Comparison of ENCODE assay signal across 8 cellular contexts in genomic region chr3:49378249-49378899, GRCh38. TPM values are rescaled to one million over a fixed set of nuclear protein-coding genes. Genes with fewer than 3 reads are reported as not detected.
DNase-seq lines count a peak whose midpoint lies in the region; ATAC-seq lines count a peak whose summit lies in the region.

No MANE protein-coding gene starts in this region.

- in situ Hi-C loops in G401 (cut with HindIII; ENCODE audit: low sequenced_read_pairs) = no loop called here

- DNase-seq in G401 (ENCODE audit: low spot score) (peak; percentile 29), SW 1271 (lab: John Stamatoyannopoulos, UW) (peak; percentile 9 to 43), fibroblast of the conjunctiva (ENCODE audit: low read depth) (peak; percentile 37), posterior vena cava (ENCODE audit: low spot score) (peak; percentile 77), ecto neural progenitor cell (ENCODE audit: low spot score) (no peak)
- DNase-seq in stimulated activated CD4-positive, alpha-beta T cell treated with anti-CD3 and anti-CD28 coated beads, Interleukin-12 subunit alpha, Interleukin-12 subunit beta, amount 100 ng/mL, for 4 hours = no peak

- intact Hi-C loops in posterior vena cava (cut with DNase I) = loop anchor here in 1 of 2 donors (5.0 kb wide), 1 partner anchor 34 kb away; the partner anchor contains the start of genes RHOA and TCTA

- ATAC-seq in HG03280 (IDR thresholded peaks at IDR 0.05; ENCODE audit: unreplicated experiment) (no peak), GM18511 (IDR thresholded peaks at IDR 0.05; ENCODE audit: unreplicated experiment) (no peak)

RNA-seq across cellular contexts. Expression of gene GPX1, which starts 20.2 kb away (rescaled TPM):
- 2.5 TPM in 1 of 2 replicates, not detected in the other for total RNA-seq in G401 (2014; rRNA removed; shearing (Covaris generic))
- total RNA-seq in posterior vena cava = 100 to 1,000 TPM; 212 to 242 TPM

RNA-seq across cellular contexts. Expression of gene RHOA, which starts 33.4 kb away (rescaled TPM):
- total RNA-seq in G401 (2014; rRNA removed; shearing (Covaris generic)) = 562 and 605 TPM in 2 replicates
- total RNA-seq in posterior vena cava = 100 to 1,000 TPM; 530 to 640 TPM

RNA-seq across cellular contexts. Expression of gene TCTA, which starts 33.8 kb away (rescaled TPM):
- total RNA-seq in G401 (2014; rRNA removed; shearing (Covaris generic)) = 23.7 and 25.7 TPM in 2 replicates
- 10 to 100 TPM; 20.8 to 33.6 TPM for total RNA-seq in posterior vena cava

RNA-seq across cellular contexts. Expression of gene USP4, which starts 38.5 kb away (rescaled TPM):
- 21.6 and 25.3 TPM in 2 replicates for total RNA-seq in G401 (2014; rRNA removed; shearing (Covaris generic))
- 10 to 100 TPM; 49.0 to 54.6 TPM for total RNA-seq in posterior vena cava

RNA-seq across cellular contexts. Expression of gene AMT, which starts 43.9 kb away (rescaled TPM):
- 0.14 and 0.55 TPM in 2 replicates for total RNA-seq in G401 (2014; rRNA removed; shearing (Covaris generic))
- 1 to 10 TPM; 1.0 to 6.1 TPM for total RNA-seq in posterior vena cava

Comparison
In these comparisons a context has a peak if more than half of its experiments do, and no peak if none do; other contexts are left out.
1. DNase-seq: peak in G401 (single experiment), SW 1271 (2 of 2), fibroblast of the conjunctiva (single experiment) and posterior vena cava (single experiment); none in ecto neural progenitor cell (single experiment) and stimulated activated CD4-positive, alpha-beta T cell treated with anti-CD3 and anti-CD28 coated beads, Interleukin-12 subunit alpha, Interleukin-12 subunit beta, amount 100 ng/mL, for 4 hours (single experiment).
2. RNA of gene GPX1, which starts 20.2 kb away (total RNA-seq): 212 to 242 TPM in posterior vena cava; 2.5 TPM in G401; every median in the first group is over 10 times any median in the second.